1 cellular context compared by ENCODE assay signal in genomic region chr16:54628796-54629625, GRCh38.
TF ChIP-seq lines count a peak whose summit lies in the region.

No MANE protein-coding gene starts in this region.

TF ChIP-seq in HepG2, 621 proteins besides CTCF, POLR2A, EP300 and RAD21 (continued from another document):
- TF ChIP-seq ZNF609 (CRISPR knock-in tag; IDR thresholded peaks at IDR 0.05; ENCODE audit: borderline replicate concordance), result peak; percentile 100
- no peak for TF ChIP-seq HMGA1 (CRISPR knock-in tag; conservative IDR thresholded peaks at IDR 0.05)
- TF ChIP-seq HOXA5 (CRISPR knock-in tag; IDR thresholded peaks at IDR 0.05), result peak; percentile 42; the same call in 1 of the 2 replicates
- peak; percentile 70; the same call in 1 of the 2 replicates for TF ChIP-seq ZNF724P (CRISPR knock-in tag; IDR thresholded peaks at IDR 0.05; ENCODE audit: borderline replicate concordance)
- TF ChIP-seq TRIM22 (IDR thresholded peaks at IDR 0.05), result no peak
- peak; percentile 84 for TF ChIP-seq SOX5 (CRISPR knock-in tag; IDR thresholded peaks at IDR 0.05; ENCODE audit: borderline replicate concordance)
- TF ChIP-seq ZNF382 (CRISPR knock-in tag; IDR thresholded peaks at IDR 0.05; ENCODE audit: borderline replicate concordance), result no peak
- TF ChIP-seq ZSCAN25 (CRISPR knock-in tag; IDR thresholded peaks at IDR 0.05), result no peak
- no peak for TF ChIP-seq ZNF616 (CRISPR knock-in tag; IDR thresholded peaks at IDR 0.05; ENCODE audit: low read depth)
- TF ChIP-seq, protein P1, sequence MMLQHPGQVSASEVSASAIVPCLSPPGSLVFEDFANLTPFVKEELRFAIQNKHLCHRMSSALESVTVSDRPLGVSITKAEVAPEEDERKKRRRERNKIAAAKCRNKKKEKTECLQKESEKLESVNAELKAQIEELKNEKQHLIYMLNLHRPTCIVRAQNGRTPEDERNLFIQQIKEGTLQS (CRISPR knock-in tag; IDR thresholded peaks at IDR 0.05), result 0 out of 2 replicates have a peak, but pooled peaks have one; percentile 34
- TF ChIP-seq ZNF883 (CRISPR knock-in tag; IDR thresholded peaks at IDR 0.05; ENCODE audit: not compliant biosample characterization), result no peak
- no peak; the same call in 1 of the 2 replicates for TF ChIP-seq ZBTB43 (CRISPR knock-in tag; conservative IDR thresholded peaks at IDR 0.05)
- TF ChIP-seq, protein P2, sequence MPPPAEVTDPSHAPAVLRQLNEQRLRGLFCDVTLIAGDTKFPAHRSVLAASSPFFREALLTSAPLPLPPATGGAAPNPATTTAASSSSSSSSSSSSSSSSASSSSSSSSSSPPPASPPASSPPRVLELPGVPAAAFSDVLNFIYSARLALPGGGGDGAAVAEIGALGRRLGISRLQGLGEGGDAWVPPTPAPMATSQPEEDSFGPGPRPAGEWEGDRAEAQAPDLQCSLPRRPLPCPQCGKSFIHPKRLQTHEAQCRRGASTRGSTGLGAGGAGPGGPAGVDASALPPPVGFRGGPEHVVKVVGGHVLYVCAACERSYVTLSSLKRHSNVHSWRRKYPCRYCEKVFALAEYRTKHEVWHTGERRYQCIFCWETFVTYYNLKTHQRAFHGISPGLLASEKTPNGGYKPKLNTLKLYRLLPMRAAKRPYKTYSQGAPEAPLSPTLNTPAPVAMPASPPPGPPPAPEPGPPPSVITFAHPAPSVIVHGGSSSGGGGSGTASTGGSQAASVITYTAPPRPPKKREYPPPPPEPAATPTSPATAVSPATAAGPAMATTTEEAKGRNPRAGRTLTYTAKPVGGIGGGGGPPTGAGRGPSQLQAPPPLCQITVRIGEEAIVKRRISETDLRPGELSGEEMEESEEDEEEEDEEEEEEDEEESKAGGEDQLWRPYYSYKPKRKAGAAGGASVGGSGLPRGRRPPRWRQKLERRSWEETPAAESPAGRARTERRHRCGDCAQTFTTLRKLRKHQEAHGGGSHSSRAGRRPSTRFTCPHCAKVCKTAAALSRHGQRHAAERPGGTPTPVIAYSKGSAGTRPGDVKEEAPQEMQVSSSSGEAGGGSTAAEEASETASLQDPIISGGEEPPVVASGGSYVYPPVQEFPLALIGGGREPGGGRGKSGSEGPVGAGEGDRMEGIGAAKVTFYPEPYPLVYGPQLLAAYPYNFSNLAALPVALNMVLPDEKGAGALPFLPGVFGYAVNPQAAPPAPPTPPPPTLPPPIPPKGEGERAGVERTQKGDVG (CRISPR knock-in tag; IDR thresholded peaks at IDR 0.05; ENCODE audit: borderline replicate concordance), result peak; percentile 56; the same call in 1 of the 2 replicates
- no peak for TF ChIP-seq ZBTB14 (CRISPR knock-in tag; IDR thresholded peaks at IDR 0.05)
- TF ChIP-seq, protein P3, sequence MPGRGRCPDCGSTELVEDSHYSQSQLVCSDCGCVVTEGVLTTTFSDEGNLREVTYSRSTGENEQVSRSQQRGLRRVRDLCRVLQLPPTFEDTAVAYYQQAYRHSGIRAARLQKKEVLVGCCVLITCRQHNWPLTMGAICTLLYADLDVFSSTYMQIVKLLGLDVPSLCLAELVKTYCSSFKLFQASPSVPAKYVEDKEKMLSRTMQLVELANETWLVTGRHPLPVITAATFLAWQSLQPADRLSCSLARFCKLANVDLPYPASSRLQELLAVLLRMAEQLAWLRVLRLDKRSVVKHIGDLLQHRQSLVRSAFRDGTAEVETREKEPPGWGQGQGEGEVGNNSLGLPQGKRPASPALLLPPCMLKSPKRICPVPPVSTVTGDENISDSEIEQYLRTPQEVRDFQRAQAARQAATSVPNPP (CRISPR knock-in tag; IDR thresholded peaks at IDR 0.05), result peak; percentile 89
- TF ChIP-seq U2AF2 (IDR thresholded peaks at IDR 0.05; ENCODE audit: low read depth, low read length), result no peak
- TF ChIP-seq, protein P4, sequence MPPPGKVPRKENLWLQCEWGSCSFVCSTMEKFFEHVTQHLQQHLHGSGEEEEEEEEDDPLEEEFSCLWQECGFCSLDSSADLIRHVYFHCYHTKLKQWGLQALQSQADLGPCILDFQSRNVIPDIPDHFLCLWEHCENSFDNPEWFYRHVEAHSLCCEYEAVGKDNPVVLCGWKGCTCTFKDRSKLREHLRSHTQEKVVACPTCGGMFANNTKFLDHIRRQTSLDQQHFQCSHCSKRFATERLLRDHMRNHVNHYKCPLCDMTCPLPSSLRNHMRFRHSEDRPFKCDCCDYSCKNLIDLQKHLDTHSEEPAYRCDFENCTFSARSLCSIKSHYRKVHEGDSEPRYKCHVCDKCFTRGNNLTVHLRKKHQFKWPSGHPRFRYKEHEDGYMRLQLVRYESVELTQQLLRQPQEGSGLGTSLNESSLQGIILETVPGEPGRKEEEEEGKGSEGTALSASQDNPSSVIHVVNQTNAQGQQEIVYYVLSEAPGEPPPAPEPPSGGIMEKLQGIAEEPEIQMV (CRISPR knock-in tag; IDR thresholded peaks at IDR 0.05; ENCODE audit: low read depth), result no peak
- no peak for TF ChIP-seq ZFP37 (CRISPR knock-in tag; IDR thresholded peaks at IDR 0.05; ENCODE audit: borderline replicate concordance)
- TF ChIP-seq ZFP82 (CRISPR knock-in tag; IDR thresholded peaks at IDR 0.05; ENCODE audit: borderline replicate concordance), result no peak
- TF ChIP-seq CEBPB (IDR thresholded peaks at IDR 0.05; ENCODE audit: borderline replicate concordance, low read depth, low read length), result peak; percentile 91
- TF ChIP-seq HNRNPL (IDR thresholded peaks at IDR 0.05; ENCODE audit: low read depth, low read length), result no peak
